ENCODE assay signal across 9 cellular contexts in genomic region chr14:36941783-36942521, GRCh38.
DNase-seq lines count a peak whose midpoint lies in the region; ATAC-seq and TF ChIP-seq lines count a peak whose summit lies in the region.
"Had no signal": no experiment of that assay in that cellular context is flagged by ENCODE, and none has a peak within 500 bp of the region (broad histone marks: within the 10 kb centered on the region; RNA-seq: fewer than 3 reads in every experiment).

No MANE protein-coding gene starts in this region.

- no peaks in the 10 kb centered on the region for H3K9me3 Mint-ChIP-seq in type B pancreatic cell
- H3K9me3 Mint-ChIP-seq: activated naive CD4-positive, alpha-beta T cell treated with anti-CD3 and anti-CD28 coated beads, Interleukin-2, amount 50 U/mL, for 72 hours had no signal

- no peaks in the 10 kb centered on the region for H3K36me3 ChIP-seq in IMR-90 (ENCODE audit: control insufficient read depth, insufficient read depth, low read length)
- H3K36me3 ChIP-seq in neutrophil: no peaks in the 10 kb centered on the region

- intact Hi-C loops in IMR-90 (cut with micrococcal nuclease): loop anchor here (2.0 to 5.0 kb wide), 3 partner anchors 293 to 1060 kb away; no protein-coding TSS in a partner anchor

- no peak overlapping the region for H3K4ac ChIP-seq in IMR-90 (ENCODE audit: low read depth, low read length)

- no peak overlapping the region for H3K4me2 ChIP-seq in IMR-90 (ENCODE audit: low read depth, low read length)

- H3K36me3 Mint-ChIP-seq in type B pancreatic cell: no peaks in the 10 kb centered on the region
- H3K36me3 Mint-ChIP-seq: activated naive CD4-positive, alpha-beta T cell treated with anti-CD3 and anti-CD28 coated beads, Interleukin-2, amount 50 U/mL, for 72 hours had no signal

- no peak for TF ChIP-seq POLR2A in IMR-90 (IDR thresholded peaks at IDR 0.05; ENCODE audit: low read depth, low read length)

- ATAC-seq in GM21619 (IDR thresholded peaks at IDR 0.05; ENCODE audit: unreplicated experiment): peak; percentile 92
- peak; percentile 88 for ATAC-seq in IMR-90 (ENCODE audit: low read depth)
- ATAC-seq: activated naive CD4-positive, alpha-beta T cell treated with anti-CD3 and anti-CD28 coated beads, Interleukin-2, amount 50 U/mL, for 72 hours had no signal

- H3K23ac ChIP-seq in IMR-90 (ENCODE audit: low read depth, low read length): no peak overlapping the region

- no peaks in the 10 kb centered on the region for H4K20me1 ChIP-seq in IMR-90 (ENCODE audit: insufficient read depth, low read length)

- H3K56ac ChIP-seq in IMR-90 (ENCODE audit: extremely low read depth, insufficient read depth, low read length): no peak overlapping the region

- no peak overlapping the region for H3K4me3 Mint-ChIP-seq in type B pancreatic cell

- no peak overlapping the region for H3K18ac ChIP-seq in IMR-90 (ENCODE audit: low read depth, low read length)

- peaks cover 5% of the 10 kb centered on the region for H3K4me1 Mint-ChIP-seq in type B pancreatic cell (ENCODE audit: unreplicated experiment)

- no peak overlapping the region for H4K91ac ChIP-seq in IMR-90 (ENCODE audit: insufficient read depth, low read depth, low read length)

- H2BK120ac ChIP-seq in IMR-90 (ENCODE audit: low read depth, low read length): no peak overlapping the region

- WGBS in IMR-90 (ENCODE audit: extremely low coverage in 2 of 2, insufficient read length in 1 of 2), 2 experiments: 0% methylated on average over 2 of the region's 12 CpGs; no CpG with 5 or more reads in 1 of the 2 experiments

- H2AK5ac ChIP-seq in IMR-90 (ENCODE audit: low read depth, low read length): no peak overlapping the region

- TF ChIP-seq RAD21 in IMR-90 (IDR thresholded peaks at IDR 0.05; ENCODE audit: low read length): peak; percentile 78

- no peak overlapping the region for H3K27ac Mint-ChIP-seq in type B pancreatic cell
- H3K27ac Mint-ChIP-seq: activated naive CD4-positive, alpha-beta T cell treated with anti-CD3 and anti-CD28 coated beads, Interleukin-2, amount 50 U/mL, for 72 hours had no signal

- no peak overlapping the region for H2AK9ac ChIP-seq in IMR-90 (replicated peaks; ENCODE audit: low read depth, low read length, poor library complexity)

- no TSS peak for BruUV-seq in IMR-90 (replicated peaks; lab: Mats Ljungman, UMichigan)

- H3K27me3 ChIP-seq in IMR-90 (ENCODE audit: control insufficient read depth, insufficient read depth, low read length) (no peaks in the 10 kb centered on the region), neutrophil (no peaks in the 10 kb centered on the region)

- no peak overlapping the region for H3K9ac ChIP-seq in IMR-90 (ENCODE audit: low read depth, low read length)

- H3K27me3 Mint-ChIP-seq in type B pancreatic cell: peaks cover 52% of the 10 kb centered on the region

- peaks cover 9% of the 10 kb centered on the region for H3K9me1 ChIP-seq in IMR-90 (ENCODE audit: insufficient read depth, low read length)

- H3K4me1 ChIP-seq in IMR-90 (ENCODE audit: control insufficient read depth, insufficient read depth, low read length) (peaks cover 3% of the 10 kb centered on the region), neutrophil (ENCODE audit: control insufficient read depth in 1 of 2, insufficient read depth in 1 of 2, low read depth in 1 of 2, low read length in 1 of 2) (no peaks in the 10 kb centered on the region)

- H3K9me3 ChIP-seq in IMR-90 (ENCODE audit: control insufficient read depth, insufficient read depth, low read length): no peaks in the 10 kb centered on the region
- H3K9me3 ChIP-seq in neutrophil: no peaks in the 10 kb centered on the region

- TF ChIP-seq CTCF in IMR-90 (conservative IDR thresholded peaks at IDR 0.05; ENCODE audit: low read depth, low read length) (peak; percentile 88), neutrophil (IDR thresholded peaks at IDR 0.05) (peak; percentile 62), type B pancreatic cell (conservative IDR thresholded peaks at IDR 0.05) (peak; percentile 97)

- no peak overlapping the region for H2AFZ ChIP-seq in IMR-90 (replicated peaks; ENCODE audit: low read length, poor library complexity)

- H2BK15ac ChIP-seq in IMR-90 (ENCODE audit: low read depth, low read length): no peak overlapping the region

- H3K27ac ChIP-seq in IMR-90 (ENCODE audit: insufficient read depth, low read length) (no peak overlapping the region), neutrophil (no peak overlapping the region)

- CTCF ChIA-PET in IMR-90 (lab: Yijun Ruan, JAX): interaction anchor here (0.6 to 2.6 kb wide), 26 partner anchors 9 to 1059 kb away, joined by 3 to 15 read pairs (median 4); no protein-coding TSS in a partner anchor

- no peak overlapping the region for H2BK5ac ChIP-seq in IMR-90 (ENCODE audit: low read depth, low read length, poor library complexity, severe bottlenecking)

- H3K4me3 ChIP-seq in IMR-90 (ENCODE audit: insufficient read depth, low read depth, low read length): no peak overlapping the region
- no peak overlapping the region for H3K4me3 ChIP-seq in neutrophil (ENCODE audit: low read depth in 1 of 2, low read length in 1 of 2)

- in situ Hi-C loops in IMR-90 (cut with MboI; ENCODE audit: low sequenced_read_pairs): no loop called here

- peak; percentile 90 for DNase-seq in Daoy (ENCODE audit: low read depth)
- peak; percentile 64 for DNase-seq in IMR-90
- DNase-seq in NOMO-1 treated with DMSO at 0.1 percent for 48 hours (lab: John Stamatoyannopoulos, UW; ENCODE audit: unreplicated experiment): peak; percentile 11
- peak; percentile 36 for DNase-seq in activated T-cell treated with anti-CD3 and anti-CD28 coated beads, Interleukin-2, amount 50 U/mL, for 1 hour
- peak; percentile 41 for DNase-seq in fibroblast of the conjunctiva (ENCODE audit: low read depth)
- peak; percentile 76 for DNase-seq in type B pancreatic cell (ENCODE audit: extremely low spot score, unreplicated experiment)

- H3K14ac ChIP-seq in IMR-90 (replicated peaks; ENCODE audit: low read depth, low read length): no peak overlapping the region

- dilution Hi-C loops in IMR-90 (cut with HindIII; ENCODE audit: low sequenced_read_pairs, unreplicated experiment): no loop called here

- no peaks in the 10 kb centered on the region; a peak in 1 of 4 replicates for H3K79me1 ChIP-seq in IMR-90 (ENCODE audit: low read depth in 1 of 2, low read length in 2 of 2)

- no peak overlapping the region for H4K8ac ChIP-seq in IMR-90 (ENCODE audit: low read depth in 2 of 2, low read length in 2 of 2)

- POLR2A ChIA-PET in IMR-90 (lab: Charles Lee; ENCODE audit: unreplicated experiment): interaction anchor here (0.6 to 1.0 kb wide), 2 partner anchors 131 to 285 kb away, joined by 3 to 5 read pairs; no protein-coding TSS in a partner anchor

- H4K5ac ChIP-seq in IMR-90 (ENCODE audit: low read depth, low read length): no peak overlapping the region

- no peak overlapping the region for H2BK20ac ChIP-seq in IMR-90 (ENCODE audit: low read depth, low read length)

TF ChIP-seq in IMR-90, 13 proteins besides CTCF, POLR2A, EP300 and RAD21:
- TF ChIP-seq SMC3 (IDR thresholded peaks at IDR 0.05; ENCODE audit: low read depth, low read length) (peak; percentile 61), FOS (IDR thresholded peaks at IDR 0.05; ENCODE audit: low read depth, low read length) (no peak)

Comparison
In these comparisons a context has a peak if more than half of its experiments do, and no peak if none do; other contexts are left out.
1. DNase-seq: peak in every context shown above with its lines; median percentile 90 in Daoy; 76 in type B pancreatic cell; 64 in IMR-90; 41 in fibroblast of the conjunctiva; 36 in activated T-cell treated with anti-CD3 and anti-CD28 coated beads, Interleukin-2, amount 50 U/mL, for 1 hour; 11 in NOMO-1 treated with DMSO at 0.1 percent for 48 hours.